ENCODE assay signal across 1 cellular context in the genomic region with DNA sequence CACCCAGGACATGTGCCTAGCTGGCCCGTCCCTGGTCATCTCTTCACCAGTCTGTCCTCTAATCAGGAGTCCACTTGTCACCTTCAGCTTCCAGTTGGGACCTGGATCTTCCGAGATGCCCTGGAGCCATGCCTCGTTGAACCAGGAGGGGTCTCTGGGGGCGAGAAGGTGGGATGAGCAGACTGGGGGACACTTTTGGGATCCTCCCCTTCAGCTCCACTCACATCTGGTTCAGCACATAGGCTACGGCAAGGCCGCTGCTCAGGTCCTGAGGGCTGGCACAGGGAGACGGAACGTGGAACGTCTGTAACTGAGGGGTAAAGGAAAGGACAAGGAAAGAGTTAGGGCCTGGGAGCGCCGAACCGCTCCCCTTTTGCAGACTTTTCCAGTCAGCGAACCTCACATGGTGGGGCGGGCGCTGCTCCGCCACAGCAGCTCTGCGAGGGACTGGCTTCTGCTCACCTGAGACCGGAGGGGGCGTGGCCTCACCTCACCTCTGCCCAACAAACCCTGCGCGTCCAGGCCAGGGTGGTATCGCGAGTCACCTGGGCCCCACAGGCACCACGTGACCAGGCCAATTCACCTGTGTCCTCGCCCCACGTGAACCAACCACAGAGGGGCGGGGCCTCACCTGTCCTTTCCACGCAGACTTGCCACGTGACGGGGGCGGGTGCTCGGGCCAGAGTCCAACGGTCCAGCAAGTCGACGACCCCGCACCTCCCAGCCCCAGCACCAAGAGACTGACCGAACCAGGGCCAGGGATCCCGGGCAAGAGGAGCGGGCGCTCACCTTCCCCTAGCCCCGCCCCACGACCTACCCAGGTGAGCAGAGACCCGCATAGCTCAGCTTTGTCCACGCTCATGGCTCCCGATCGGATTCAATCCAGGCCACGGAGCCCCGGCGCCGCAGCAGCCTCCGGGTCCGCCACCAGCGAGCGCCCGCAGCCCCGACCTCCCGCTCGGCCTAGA.
TF ChIP-seq lines count a peak whose summit lies in the region.

A gene with protein sequence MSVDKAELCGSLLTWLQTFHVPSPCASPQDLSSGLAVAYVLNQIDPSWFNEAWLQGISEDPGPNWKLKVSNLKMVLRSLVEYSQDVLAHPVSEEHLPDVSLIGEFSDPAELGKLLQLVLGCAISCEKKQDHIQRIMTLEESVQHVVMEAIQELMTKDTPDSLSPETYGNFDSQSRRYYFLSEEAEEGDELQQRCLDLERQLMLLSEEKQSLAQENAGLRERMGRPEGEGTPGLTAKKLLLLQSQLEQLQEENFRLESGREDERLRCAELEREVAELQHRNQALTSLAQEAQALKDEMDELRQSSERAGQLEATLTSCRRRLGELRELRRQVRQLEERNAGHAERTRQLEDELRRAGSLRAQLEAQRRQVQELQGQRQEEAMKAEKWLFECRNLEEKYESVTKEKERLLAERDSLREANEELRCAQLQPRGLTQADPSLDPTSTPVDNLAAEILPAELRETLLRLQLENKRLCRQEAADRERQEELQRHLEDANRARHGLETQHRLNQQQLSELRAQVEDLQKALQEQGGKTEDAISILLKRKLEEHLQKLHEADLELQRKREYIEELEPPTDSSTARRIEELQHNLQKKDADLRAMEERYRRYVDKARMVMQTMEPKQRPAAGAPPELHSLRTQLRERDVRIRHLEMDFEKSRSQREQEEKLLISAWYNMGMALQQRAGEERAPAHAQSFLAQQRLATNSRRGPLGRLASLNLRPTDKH (minus strand): TSS at position 965 of the 968 bp plus-strand sequence. CDS start 103 bp downstream, at position 862.

TF ChIP-seq in endothelial cell of umbilical vein, 7 proteins besides CTCF, POLR2A, EP300 and RAD21:
- TF ChIP-seq, protein P1, sequence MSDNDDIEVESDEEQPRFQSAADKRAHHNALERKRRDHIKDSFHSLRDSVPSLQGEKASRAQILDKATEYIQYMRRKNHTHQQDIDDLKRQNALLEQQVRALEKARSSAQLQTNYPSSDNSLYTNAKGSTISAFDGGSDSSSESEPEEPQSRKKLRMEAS (IDR thresholded peaks at IDR 0.05; ENCODE audit: insufficient read depth, insufficient read length): no peak
- TF ChIP-seq MYC (IDR thresholded peaks at IDR 0.05; ENCODE audit: low read depth, low read length): no peak
- TF ChIP-seq GATA2 (IDR thresholded peaks at IDR 0.05; ENCODE audit: insufficient read depth, insufficient read length, low read depth, low read length): no peak
- no peak for TF ChIP-seq EZH2 (IDR thresholded peaks at IDR 0.05; ENCODE audit: borderline replicate concordance, low read depth, low read length, severe bottlenecking)
- no peak for TF ChIP-seq FOS (IDR thresholded peaks at IDR 0.05; ENCODE audit: borderline replicate concordance, insufficient read depth, low read length)
- no peak for TF ChIP-seq POLR2AphosphoS5 (IDR thresholded peaks at IDR 0.05; ENCODE audit: insufficient read depth, low read depth, low read length)
